8 cellular contexts compared by ENCODE assay signal in the genomic region with DNA sequence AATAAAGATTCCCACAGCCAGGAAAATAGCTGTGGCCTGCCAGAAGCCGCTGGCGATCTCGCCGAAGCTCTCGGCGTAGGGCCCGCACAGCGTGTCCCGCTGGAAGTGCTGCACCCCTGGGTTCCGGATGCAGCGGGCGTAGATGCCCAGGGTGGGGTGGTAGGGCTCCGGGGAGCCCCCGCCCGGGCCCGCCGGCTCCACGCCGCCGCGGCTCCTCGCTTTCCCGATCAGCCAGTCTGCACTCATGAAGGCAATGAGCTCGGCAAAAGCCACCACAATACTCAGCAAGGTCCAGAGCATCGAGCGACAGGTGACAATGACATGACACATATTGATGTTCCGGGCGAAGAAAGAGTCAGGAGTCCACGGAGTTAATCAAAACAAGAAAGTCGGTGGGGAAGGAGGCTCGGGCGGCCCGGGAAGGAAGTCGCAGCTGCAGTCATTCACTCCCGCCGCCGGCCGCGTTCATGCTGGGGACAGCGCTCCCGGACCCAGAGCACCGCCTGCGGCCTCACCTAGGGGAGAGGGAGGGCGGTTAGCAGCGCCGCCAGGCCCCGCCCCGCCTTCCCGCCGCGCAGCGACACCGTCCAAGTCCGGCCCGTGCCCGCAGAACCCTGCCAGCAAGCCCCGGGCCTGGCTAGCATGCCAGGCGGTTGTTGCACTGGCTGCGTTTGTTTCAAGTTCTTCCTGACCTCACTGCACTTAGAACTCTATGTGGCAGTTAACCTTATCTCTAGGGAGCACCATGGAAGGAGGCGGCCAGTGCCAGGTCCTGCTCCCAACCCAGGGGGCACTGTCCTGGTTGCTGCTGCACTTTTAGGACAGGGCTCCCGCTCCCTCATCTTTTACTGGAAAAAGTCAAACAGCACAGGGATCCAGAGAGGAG.
A peak's percentile ranks its signal among the peaks of the same experiment; 100 is the strongest.
DNase-seq lines count a peak whose midpoint lies in the region; ATAC-seq and TF ChIP-seq lines count a peak whose summit lies in the region.

No MANE protein-coding gene starts in this region.

- H3K9me3 ChIP-seq in Loucy (ENCODE audit: insufficient read depth, low read depth, low read length) (no peaks in the 10 kb centered on the region), neural progenitor cell (ENCODE audit: low read depth) (no peaks in the 10 kb centered on the region), vagina (no peaks in the 10 kb centered on the region)

- no peak overlapping the region for H3K27ac ChIP-seq in neural progenitor cell
- peak overlapping the region; percentile 24 for H3K27ac ChIP-seq in vagina

- no peaks in the 10 kb centered on the region for H4K20me1 ChIP-seq in Loucy (ENCODE audit: insufficient read depth, low read length, poor library complexity, severe bottlenecking)
- H4K20me1 ChIP-seq in neural progenitor cell (ENCODE audit: low read depth) = peaks cover 29% of the 10 kb centered on the region

- intact Hi-C loops in vagina (cut with DNase I) = no loop called here

- no peaks in the 10 kb centered on the region for H3K27me3 Mint-ChIP-seq in neural progenitor cell (ENCODE audit: insufficient read depth, low read depth)

- H3F3A ChIP-seq in Loucy (ENCODE audit: low read depth) (no peaks in the 10 kb centered on the region), neural progenitor cell (ENCODE audit: low read depth) (peaks cover 7% of the 10 kb centered on the region)

- peaks cover 2% of the 10 kb centered on the region for H3K9me3 Mint-ChIP-seq in neural progenitor cell

- H3K4me1 Mint-ChIP-seq in neural progenitor cell = peaks cover 32% of the 10 kb centered on the region

- peak; percentile 24 for TF ChIP-seq CTCF in Loucy (conservative IDR thresholded peaks at IDR 0.05; ENCODE audit: low read length)
- TF ChIP-seq CTCF in fibroblast of villous mesenchyme (IDR thresholded peaks at IDR 0.05; ENCODE audit: insufficient read depth, low read depth, low read length) = peak; percentile 28
- peak; percentile 43 for TF ChIP-seq CTCF in neural progenitor cell (IDR thresholded peaks at IDR 0.05)
- TF ChIP-seq CTCF in vagina (IDR thresholded peaks at IDR 0.05) = peak in 1 of 3 experiments; percentile 3

- H3K9me2 ChIP-seq in Loucy (replicated peaks; ENCODE audit: low read depth, low read length) = no peaks in the 10 kb centered on the region

- H3K9ac ChIP-seq in Loucy (ENCODE audit: low read depth, low read length, poor library complexity, severe bottlenecking) (peak overlapping the region; percentile 82), neural progenitor cell (no peak overlapping the region)

- no peak overlapping the region for H3K27ac Mint-ChIP-seq in neural progenitor cell

- H3K4me1 ChIP-seq in Loucy (ENCODE audit: insufficient read depth, low read length, poor library complexity, severe bottlenecking) = peaks cover 50% of the 10 kb centered on the region
- H3K4me1 ChIP-seq in neural progenitor cell = peaks cover 37% of the 10 kb centered on the region
- peaks cover 42% of the 10 kb centered on the region for H3K4me1 ChIP-seq in vagina

- peaks cover 8% of the 10 kb centered on the region for H3K36me3 Mint-ChIP-seq in neural progenitor cell

- H2AFZ ChIP-seq in Loucy (ENCODE audit: low read length) (peak overlapping the region; percentile 84), neural progenitor cell (replicated peaks) (peak overlapping the region; percentile 35)

- peaks cover 46% of the 10 kb centered on the region for H3K79me2 ChIP-seq in Loucy (ENCODE audit: insufficient read depth, low read length)
- H3K79me2 ChIP-seq in neural progenitor cell (ENCODE audit: low read depth) = no peaks in the 10 kb centered on the region

- H3K4me3 Mint-ChIP-seq in neural progenitor cell = no peak overlapping the region

- H3K27me3 ChIP-seq in Loucy (ENCODE audit: insufficient read depth, low read length, poor library complexity, severe bottlenecking) = no peaks in the 10 kb centered on the region
- peaks cover 5% of the 10 kb centered on the region for H3K27me3 ChIP-seq in neural progenitor cell
- H3K27me3 ChIP-seq in vagina = no peaks in the 10 kb centered on the region

- DNase-seq in GF-D8 (lab: John Stamatoyannopoulos, UW) (peak; percentile 15), activated T-helper 1 cell treated with Interleukin-2 at 50 U/mL for 16 hours (ENCODE audit: low read depth) (peak; percentile 8), fibroblast of villous mesenchyme (ENCODE audit: low read depth) (no peak), neural progenitor cell (ENCODE audit: low spot score) (peak; percentile 70), vagina (ENCODE audit: extremely low spot score in 2 of 2) (no peak), NCI-H1930 (lab: John Stamatoyannopoulos, UW) (no peak)

- H3K4me2 ChIP-seq in Loucy (ENCODE audit: low read depth, low read length, poor library complexity, severe bottlenecking) (peak overlapping the region; percentile 87), neural progenitor cell (peak overlapping the region; percentile 74)

- no peak for TF ChIP-seq POLR2A in vagina (IDR thresholded peaks at IDR 0.05)

- H3K4me3 ChIP-seq in Loucy (ENCODE audit: low read length, poor library complexity, severe bottlenecking) (peak overlapping the region; percentile 92), fibroblast of villous mesenchyme (ENCODE audit: low read depth, low read length) (peak overlapping the region; percentile 36), neural progenitor cell (peak overlapping the region; percentile 35), vagina (peak overlapping the region; percentile 35 to 43)

- H3K36me3 ChIP-seq in Loucy (ENCODE audit: insufficient read depth, low read length) (no peaks in the 10 kb centered on the region), neural progenitor cell (no peaks in the 10 kb centered on the region), vagina (no peaks in the 10 kb centered on the region)

- ATAC-seq in GM21723 (IDR thresholded peaks at IDR 0.05; ENCODE audit: unreplicated experiment) = peak; percentile 93

Comparison
In these comparisons a context has a peak if more than half of its experiments do, and no peak if none do; other contexts are left out.
1. DNase-seq: peak in GF-D8 (single experiment), activated T-helper 1 cell treated with Interleukin-2 at 50 U/mL for 16 hours (single experiment) and neural progenitor cell (single experiment); none in fibroblast of villous mesenchyme (single experiment), vagina (0 of 2) and NCI-H1930 (0 of 2).
2. H3K4me3 ChIP-seq: peak in every context shown above with its lines; median percentile 92 in Loucy; 39 in vagina; 36 in fibroblast of villous mesenchyme; 35 in neural progenitor cell.